Comparison of ENCODE assay signal across 1 cellular context in genomic region chr22:24507742-24508141, GRCh38.
TF ChIP-seq lines count a peak whose summit lies in the region.

No MANE protein-coding gene starts in this region.

TF ChIP-seq in K562, 482 proteins besides CTCF, POLR2A, EP300 and RAD21:
- no peak for TF ChIP-seq IRF9 (tag; IDR thresholded peaks at IDR 0.05)
- TF ChIP-seq ID3 (CRISPR knock-in tag; IDR thresholded peaks at IDR 0.05) = no peak
- TF ChIP-seq ID3 (tag; IDR thresholded peaks at IDR 0.05) = no peak
- no peak for TF ChIP-seq ZNF384 (IDR thresholded peaks at IDR 0.05; ENCODE audit: low read depth, low read length)
- no peak for TF ChIP-seq REST (CRISPR knock-in tag; IDR thresholded peaks at IDR 0.05; ENCODE audit: low read depth)
- TF ChIP-seq MED1 (CRISPR knock-in tag; IDR thresholded peaks at IDR 0.05; ENCODE audit: borderline replicate concordance) = no peak
- no peak for TF ChIP-seq ZNF445 (CRISPR knock-in tag; IDR thresholded peaks at IDR 0.05; ENCODE audit: low read depth)
- no peak for TF ChIP-seq BDP1 (IDR thresholded peaks at IDR 0.05; ENCODE audit: insufficient read depth, insufficient read length)
- TF ChIP-seq KLF16 (IDR thresholded peaks at IDR 0.05) = no peak
- TF ChIP-seq MXD1 (CRISPR knock-in tag; IDR thresholded peaks at IDR 0.05; ENCODE audit: borderline replicate concordance, poor library complexity, severe bottlenecking) = no peak
- TF ChIP-seq TGIF2 (CRISPR knock-in tag; IDR thresholded peaks at IDR 0.05) = no peak
- TF ChIP-seq HDAC1 (IDR thresholded peaks at IDR 0.05) = no peak
- TF ChIP-seq SMARCE1 (IDR thresholded peaks at IDR 0.05) = no peak
